In the genomic region with DNA sequence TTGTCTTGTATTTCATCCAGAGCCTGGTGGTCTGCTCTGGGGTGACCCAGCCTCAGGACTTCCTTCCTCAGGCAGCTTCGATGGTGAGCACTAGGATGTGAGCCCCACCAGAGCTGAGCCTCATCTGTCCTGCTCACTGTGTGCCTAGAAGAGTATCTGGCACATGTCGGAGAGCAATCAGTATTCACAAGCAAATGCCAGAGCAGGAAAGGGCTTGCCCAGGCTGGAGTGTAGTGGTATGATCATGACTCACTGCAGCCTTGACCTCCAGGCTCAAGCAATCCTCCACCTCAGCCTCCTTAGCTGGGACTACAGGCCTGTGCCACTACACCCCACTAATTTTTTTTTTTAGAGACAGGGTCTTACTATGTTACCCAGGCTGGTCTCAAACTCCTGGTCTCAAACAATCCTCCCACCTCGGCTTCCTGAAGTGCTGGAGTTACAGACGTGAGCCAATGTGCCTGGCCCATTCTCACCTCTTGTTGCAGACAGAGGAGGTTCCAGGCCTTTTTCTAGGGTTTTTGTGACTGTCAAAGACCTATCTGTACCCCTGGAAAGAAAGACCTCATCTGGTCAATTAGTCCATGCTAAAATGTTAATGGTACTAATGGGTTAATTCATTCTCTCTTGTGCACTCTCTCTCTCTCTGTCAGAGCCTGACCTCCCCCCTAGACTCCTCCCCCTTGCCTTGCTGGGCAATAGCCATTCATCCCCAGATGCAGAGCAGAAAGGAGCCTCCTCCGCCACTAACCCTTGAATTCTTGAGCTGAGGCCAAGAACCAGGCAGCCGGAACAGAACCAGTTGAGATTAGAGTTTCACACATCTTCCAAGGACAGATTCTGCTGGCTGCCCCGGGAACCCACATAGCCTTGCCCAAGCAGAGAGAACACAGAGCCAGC, we compare ENCODE assay signal across 1 cellular context.
TF ChIP-seq lines count a peak whose summit lies in the region.

No MANE protein-coding gene starts in this region.

TF ChIP-seq in GM23338, 12 proteins besides CTCF, POLR2A, EP300 and RAD21 (continued from another document):
- TF ChIP-seq, protein P1, sequence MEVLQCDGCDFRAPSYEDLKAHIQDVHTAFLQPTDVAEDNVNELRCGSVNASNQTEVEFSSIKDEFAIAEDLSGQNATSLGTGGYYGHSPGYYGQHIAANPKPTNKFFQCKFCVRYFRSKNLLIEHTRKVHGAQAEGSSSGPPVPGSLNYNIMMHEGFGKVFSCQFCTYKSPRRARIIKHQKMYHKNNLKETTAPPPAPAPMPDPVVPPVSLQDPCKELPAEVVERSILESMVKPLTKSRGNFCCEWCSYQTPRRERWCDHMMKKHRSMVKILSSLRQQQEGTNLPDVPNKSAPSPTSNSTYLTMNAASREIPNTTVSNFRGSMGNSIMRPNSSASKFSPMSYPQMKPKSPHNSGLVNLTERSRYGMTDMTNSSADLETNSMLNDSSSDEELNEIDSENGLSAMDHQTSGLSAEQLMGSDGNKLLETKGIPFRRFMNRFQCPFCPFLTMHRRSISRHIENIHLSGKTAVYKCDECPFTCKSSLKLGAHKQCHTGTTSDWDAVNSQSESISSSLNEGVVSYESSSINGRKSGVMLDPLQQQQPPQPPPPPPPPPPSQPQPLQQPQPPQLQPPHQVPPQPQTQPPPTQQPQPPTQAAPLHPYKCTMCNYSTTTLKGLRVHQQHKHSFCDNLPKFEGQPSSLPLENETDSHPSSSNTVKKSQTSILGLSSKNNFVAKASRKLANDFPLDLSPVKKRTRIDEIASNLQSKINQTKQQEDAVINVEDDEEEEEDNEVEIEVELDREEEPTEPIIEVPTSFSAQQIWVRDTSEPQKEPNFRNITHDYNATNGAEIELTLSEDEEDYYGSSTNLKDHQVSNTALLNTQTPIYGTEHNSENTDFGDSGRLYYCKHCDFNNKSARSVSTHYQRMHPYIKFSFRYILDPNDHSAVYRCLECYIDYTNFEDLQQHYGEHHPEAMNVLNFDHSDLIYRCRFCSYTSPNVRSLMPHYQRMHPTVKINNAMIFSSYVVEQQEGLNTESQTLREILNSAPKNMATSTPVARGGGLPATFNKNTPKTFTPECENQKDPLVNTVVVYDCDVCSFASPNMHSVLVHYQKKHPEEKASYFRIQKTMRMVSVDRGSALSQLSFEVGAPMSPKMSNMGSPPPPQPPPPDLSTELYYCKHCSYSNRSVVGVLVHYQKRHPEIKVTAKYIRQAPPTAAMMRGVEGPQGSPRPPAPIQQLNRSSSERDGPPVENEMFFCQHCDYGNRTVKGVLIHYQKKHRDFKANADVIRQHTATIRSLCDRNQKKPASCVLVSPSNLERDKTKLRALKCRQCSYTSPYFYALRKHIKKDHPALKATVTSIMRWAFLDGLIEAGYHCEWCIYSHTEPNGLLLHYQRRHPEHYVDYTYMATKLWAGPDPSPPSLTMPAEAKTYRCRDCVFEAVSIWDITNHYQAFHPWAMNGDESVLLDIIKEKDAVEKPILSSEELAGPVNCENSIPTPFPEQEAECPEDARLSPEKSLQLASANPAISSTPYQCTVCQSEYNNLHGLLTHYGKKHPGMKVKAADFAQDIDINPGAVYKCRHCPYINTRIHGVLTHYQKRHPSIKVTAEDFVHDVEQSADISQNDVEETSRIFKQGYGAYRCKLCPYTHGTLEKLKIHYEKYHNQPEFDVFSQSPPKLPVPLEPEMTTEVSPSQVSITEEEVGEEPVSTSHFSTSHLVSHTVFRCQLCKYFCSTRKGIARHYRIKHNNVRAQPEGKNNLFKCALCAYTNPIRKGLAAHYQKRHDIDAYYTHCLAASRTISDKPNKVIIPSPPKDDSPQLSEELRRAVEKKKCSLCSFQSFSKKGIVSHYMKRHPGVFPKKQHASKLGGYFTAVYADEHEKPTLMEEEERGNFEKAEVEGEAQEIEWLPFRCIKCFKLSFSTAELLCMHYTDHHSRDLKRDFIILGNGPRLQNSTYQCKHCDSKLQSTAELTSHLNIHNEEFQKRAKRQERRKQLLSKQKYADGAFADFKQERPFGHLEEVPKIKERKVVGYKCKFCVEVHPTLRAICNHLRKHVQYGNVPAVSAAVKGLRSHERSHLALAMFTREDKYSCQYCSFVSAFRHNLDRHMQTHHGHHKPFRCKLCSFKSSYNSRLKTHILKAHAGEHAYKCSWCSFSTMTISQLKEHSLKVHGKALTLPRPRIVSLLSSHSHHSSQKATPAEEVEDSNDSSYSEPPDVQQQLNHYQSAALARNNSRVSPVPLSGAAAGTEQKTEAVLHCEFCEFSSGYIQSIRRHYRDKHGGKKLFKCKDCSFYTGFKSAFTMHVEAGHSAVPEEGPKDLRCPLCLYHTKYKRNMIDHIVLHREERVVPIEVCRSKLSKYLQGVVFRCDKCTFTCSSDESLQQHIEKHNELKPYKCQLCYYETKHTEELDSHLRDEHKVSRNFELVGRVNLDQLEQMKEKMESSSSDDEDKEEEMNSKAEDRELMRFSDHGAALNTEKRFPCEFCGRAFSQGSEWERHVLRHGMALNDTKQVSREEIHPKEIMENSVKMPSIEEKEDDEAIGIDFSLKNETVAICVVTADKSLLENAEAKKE (CRISPR knock-in tag; IDR thresholded peaks at IDR 0.05), result no peak; the same call in 1 of the 2 replicates
- TF ChIP-seq ZNF331 (CRISPR knock-in tag; IDR thresholded peaks at IDR 0.05; ENCODE audit: low read depth), result no peak
- no peak for TF ChIP-seq NANOG (IDR thresholded peaks at IDR 0.05; ENCODE audit: borderline replicate concordance)
- no peak for TF ChIP-seq EZH2phosphoT487 (IDR thresholded peaks at IDR 0.05; ENCODE audit: unreplicated experiment)
- no peak for TF ChIP-seq EZH2 (IDR thresholded peaks at IDR 0.05; ENCODE audit: low read depth, unreplicated experiment)
- TF ChIP-seq, protein P2, sequence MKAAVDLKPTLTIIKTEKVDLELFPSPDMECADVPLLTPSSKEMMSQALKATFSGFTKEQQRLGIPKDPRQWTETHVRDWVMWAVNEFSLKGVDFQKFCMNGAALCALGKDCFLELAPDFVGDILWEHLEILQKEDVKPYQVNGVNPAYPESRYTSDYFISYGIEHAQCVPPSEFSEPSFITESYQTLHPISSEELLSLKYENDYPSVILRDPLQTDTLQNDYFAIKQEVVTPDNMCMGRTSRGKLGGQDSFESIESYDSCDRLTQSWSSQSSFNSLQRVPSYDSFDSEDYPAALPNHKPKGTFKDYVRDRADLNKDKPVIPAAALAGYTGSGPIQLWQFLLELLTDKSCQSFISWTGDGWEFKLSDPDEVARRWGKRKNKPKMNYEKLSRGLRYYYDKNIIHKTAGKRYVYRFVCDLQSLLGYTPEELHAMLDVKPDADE (IDR thresholded peaks at IDR 0.05), result no peak
- TF ChIP-seq JUNB (IDR thresholded peaks at IDR 0.05; ENCODE audit: unreplicated experiment), result no peak
- no peak for TF ChIP-seq CREB1 (CRISPR knock-in tag; IDR thresholded peaks at IDR 0.05; ENCODE audit: low read depth)
- TF ChIP-seq POLR2AphosphoS5 (IDR thresholded peaks at IDR 0.05; ENCODE audit: low read depth), result no peak
- TF ChIP-seq STAT1 (IDR thresholded peaks at IDR 0.05; ENCODE audit: unreplicated experiment), result no peak
- TF ChIP-seq, protein P3, sequence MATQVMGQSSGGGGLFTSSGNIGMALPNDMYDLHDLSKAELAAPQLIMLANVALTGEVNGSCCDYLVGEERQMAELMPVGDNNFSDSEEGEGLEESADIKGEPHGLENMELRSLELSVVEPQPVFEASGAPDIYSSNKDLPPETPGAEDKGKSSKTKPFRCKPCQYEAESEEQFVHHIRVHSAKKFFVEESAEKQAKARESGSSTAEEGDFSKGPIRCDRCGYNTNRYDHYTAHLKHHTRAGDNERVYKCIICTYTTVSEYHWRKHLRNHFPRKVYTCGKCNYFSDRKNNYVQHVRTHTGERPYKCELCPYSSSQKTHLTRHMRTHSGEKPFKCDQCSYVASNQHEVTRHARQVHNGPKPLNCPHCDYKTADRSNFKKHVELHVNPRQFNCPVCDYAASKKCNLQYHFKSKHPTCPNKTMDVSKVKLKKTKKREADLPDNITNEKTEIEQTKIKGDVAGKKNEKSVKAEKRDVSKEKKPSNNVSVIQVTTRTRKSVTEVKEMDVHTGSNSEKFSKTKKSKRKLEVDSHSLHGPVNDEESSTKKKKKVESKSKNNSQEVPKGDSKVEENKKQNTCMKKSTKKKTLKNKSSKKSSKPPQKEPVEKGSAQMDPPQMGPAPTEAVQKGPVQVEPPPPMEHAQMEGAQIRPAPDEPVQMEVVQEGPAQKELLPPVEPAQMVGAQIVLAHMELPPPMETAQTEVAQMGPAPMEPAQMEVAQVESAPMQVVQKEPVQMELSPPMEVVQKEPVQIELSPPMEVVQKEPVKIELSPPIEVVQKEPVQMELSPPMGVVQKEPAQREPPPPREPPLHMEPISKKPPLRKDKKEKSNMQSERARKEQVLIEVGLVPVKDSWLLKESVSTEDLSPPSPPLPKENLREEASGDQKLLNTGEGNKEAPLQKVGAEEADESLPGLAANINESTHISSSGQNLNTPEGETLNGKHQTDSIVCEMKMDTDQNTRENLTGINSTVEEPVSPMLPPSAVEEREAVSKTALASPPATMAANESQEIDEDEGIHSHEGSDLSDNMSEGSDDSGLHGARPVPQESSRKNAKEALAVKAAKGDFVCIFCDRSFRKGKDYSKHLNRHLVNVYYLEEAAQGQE (IDR thresholded peaks at IDR 0.05; ENCODE audit: unreplicated experiment), result no peak
